In genomic region chr20:59988141-59988540, GRCh38 we compare ENCODE assay signal across 13 cellular contexts. TPM values are rescaled to one million over a fixed set of nuclear protein-coding genes. Genes with fewer than 3 reads are reported as not detected.
DNase-seq lines count a peak whose midpoint lies in the region; ATAC-seq and TF ChIP-seq lines count a peak whose summit lies in the region.
"Had no signal": no experiment of that assay in that cellular context is flagged by ENCODE, and none has a peak within 500 bp of the region (broad histone marks: within the 10 kb centered on the region; RNA-seq: fewer than 3 reads in every experiment).

No MANE protein-coding gene starts in this region.

- H4K20me1 ChIP-seq in PC-9 (ENCODE audit: insufficient read depth): no peaks in the 10 kb centered on the region

- H3K36me3 ChIP-seq in PC-9 (ENCODE audit: low read depth) (no peaks in the 10 kb centered on the region), kidney epithelial cell (ENCODE audit: control insufficient read depth, insufficient read depth, low read length) (no peaks in the 10 kb centered on the region)
- H3K36me3 ChIP-seq: transverse colon had no signal

- no peaks in the 10 kb centered on the region for H3K9me3 Mint-ChIP-seq in activated naive CD4-positive, alpha-beta T cell treated with anti-CD3 and anti-CD28 coated beads, Interleukin-2, amount 50 U/mL, for 72 hours

- peak overlapping the region; percentile 29; the same call in 1 of the 2 replicates for H2AFZ ChIP-seq in PC-9

- CTCF ChIA-PET in PC-9 (lab: Charles Lee): no interaction called here

- H3K27me3 ChIP-seq in PC-9 (ENCODE audit: insufficient read depth, low read depth): no peaks in the 10 kb centered on the region
- H3K27me3 ChIP-seq in kidney epithelial cell (ENCODE audit: control insufficient read depth, insufficient read depth, low read length): no peaks in the 10 kb centered on the region
- H3K27me3 ChIP-seq: gastroesophageal sphincter, transverse colon had no signal

- peak overlapping the region; percentile 71 for H3K27ac ChIP-seq in PC-9
- H3K27ac ChIP-seq: gastroesophageal sphincter, transverse colon had no signal

- no peaks in the 10 kb centered on the region for H3K79me2 ChIP-seq in PC-9 (ENCODE audit: low read depth)

- no peaks in the 10 kb centered on the region for H3K9me2 ChIP-seq in PC-9 (ENCODE audit: insufficient read depth)

- ATAC-seq in activated naive CD4-positive, alpha-beta T cell treated with anti-CD3 and anti-CD28 coated beads, Interleukin-2, amount 50 U/mL, for 72 hours: no peak
- ATAC-seq in Right ventricle myocardium superior (ENCODE audit: poor library complexity): no peak
- ATAC-seq: gastroesophageal sphincter had no signal

- TF ChIP-seq CTCF in PC-9 (conservative IDR thresholded peaks at IDR 0.05): no peak
- no peak for TF ChIP-seq CTCF in kidney epithelial cell (IDR thresholded peaks at IDR 0.05; ENCODE audit: insufficient read depth, low read length, poor library complexity, severe bottlenecking)

- no peak overlapping the region for H3K27ac Mint-ChIP-seq in activated naive CD4-positive, alpha-beta T cell treated with anti-CD3 and anti-CD28 coated beads, Interleukin-2, amount 50 U/mL, for 72 hours
- H3K27ac Mint-ChIP-seq: naive B cell had no signal

- POLR2A ChIA-PET in PC-9 (lab: Charles Lee; ENCODE audit: unreplicated experiment): interaction anchor here (0.5 to 1.0 kb wide), 3 partner anchors 48 to 69 kb away, joined by 3 to 9 read pairs (median 6); partner anchors contain the start of genes FAM217B and PPP1R3D

- BruUV-seq in PC-9 (replicated peaks; lab: Mats Ljungman, UMichigan): no TSS peak

- peaks cover 10% of the 10 kb centered on the region for H3F3A ChIP-seq in PC-9 (ENCODE audit: insufficient read depth, low read depth)

- DNase-seq in ELR (ENCODE audit: low read depth) (peak; percentile 49), PC-9 (peak; percentile 95), kidney epithelial cell (ENCODE audit: low read depth) (peak; percentile 63), AG08395 (ENCODE audit: low spot score) (no peak), Right ventricle myocardium superior (no peak)
- no peak for DNase-seq in activated naive CD4-positive, alpha-beta T cell treated with anti-CD3 and anti-CD28 coated beads, Interleukin-2, amount 50 U/mL, for 72 hours (ENCODE audit: low spot score in 2 of 2)
- DNase-seq: activated CD8-positive, alpha-beta memory T cell treated with anti-CD3 and anti-CD28 coated beads, Interleukin-2, amount 50 U/mL, for 4 hours; naive B cell; NCI-H187 treated with DMSO at 0.1 percent for 48 hours; stimulated activated CD4-positive, alpha-beta T cell treated with anti-CD3 and anti-CD28 coated beads, Interleukin-4, amount 100 ng/mL, for 4 hours; transverse colon had no signal

- peaks cover 42% of the 10 kb centered on the region for H3K4me1 ChIP-seq in PC-9 (replicated peaks; ENCODE audit: insufficient read depth)
- H3K4me1 ChIP-seq: gastroesophageal sphincter, transverse colon had no signal

- H3K9me3 ChIP-seq in PC-9 (ENCODE audit: insufficient read depth, low read depth): no peaks in the 10 kb centered on the region; the same call in 1 of the 2 replicates
- H3K9me3 ChIP-seq: gastroesophageal sphincter, transverse colon had no signal

- H3K36me3 Mint-ChIP-seq in activated naive CD4-positive, alpha-beta T cell treated with anti-CD3 and anti-CD28 coated beads, Interleukin-2, amount 50 U/mL, for 72 hours: peaks cover 0 to 4% of the 10 kb centered on the region in 2 donors
- H3K36me3 Mint-ChIP-seq: brain had no signal

- intact Hi-C loops in PC-9 (cut with micrococcal nuclease; ENCODE audit: unreplicated experiment): loop anchor here (2.0 to 5.0 kb wide), 2 partner anchors 46 to 63 kb away; partner anchors contain the start of genes FAM217B and PPP1R3D
- intact Hi-C loops in Right ventricle myocardium superior (cut with DNase I): no loop called here

- peak overlapping the region; percentile 73 for H3K4me2 ChIP-seq in PC-9

- H3K4me3 ChIP-seq in PC-9 (peak overlapping the region; percentile 25; the same call in 1 of the 2 replicates), kidney epithelial cell (ENCODE audit: low read depth, low read length) (no peak overlapping the region)
- H3K4me3 ChIP-seq: gastroesophageal sphincter, transverse colon had no signal

RNA-seq across cellular contexts. Expression of gene CDH26, which starts 29.9 kb away (rescaled TPM):
- total RNA-seq in PC-9 (2021) (0.68 and 1.1 TPM in 2 replicates), kidney epithelial cell (0.29 and 0.48 TPM in 2 replicates), Right ventricle myocardium superior (1.6 TPM)
- total RNA-seq in activated naive CD4-positive, alpha-beta T cell treated with anti-CD3 and anti-CD28 coated beads, Interleukin-2, amount 50 U/mL, for 72 hours: 1 to 10 TPM; 1.6 to 1.7 TPM

RNA-seq across cellular contexts. Expression of gene FAM217B, which starts 48.0 kb away (rescaled TPM):
- total RNA-seq in PC-9 (2021) (11.7 and 20.2 TPM in 2 replicates), kidney epithelial cell (8.9 and 10.8 TPM in 2 replicates), Right ventricle myocardium superior (37.9 TPM)
- 10 to 100 TPM; 14.7 to 22.5 TPM for total RNA-seq in activated naive CD4-positive, alpha-beta T cell treated with anti-CD3 and anti-CD28 coated beads, Interleukin-2, amount 50 U/mL, for 72 hours

RNA-seq across cellular contexts. Expression of gene PPP1R3D, which starts 48.0 kb away (rescaled TPM):
- total RNA-seq in PC-9 (2021): 9.0 and 9.9 TPM in 2 replicates
- total RNA-seq in kidney epithelial cell: 5.5 and 6.8 TPM in 2 replicates
- 1 to 10 TPM; 4.8 to 4.9 TPM for total RNA-seq in activated naive CD4-positive, alpha-beta T cell treated with anti-CD3 and anti-CD28 coated beads, Interleukin-2, amount 50 U/mL, for 72 hours
- 12.7 TPM for total RNA-seq in Right ventricle myocardium superior

RNA-seq across cellular contexts. Expression of gene SYCP2, which starts 54.7 kb away (rescaled TPM):
- total RNA-seq in PC-9 (2021) (1.8 and 3.0 TPM in 2 replicates), kidney epithelial cell (1.0 and 2.3 TPM in 2 replicates), Right ventricle myocardium superior (0.94 TPM)
- total RNA-seq in activated naive CD4-positive, alpha-beta T cell treated with anti-CD3 and anti-CD28 coated beads, Interleukin-2, amount 50 U/mL, for 72 hours: 1 to 10 TPM in 1 of 2 donors, under 1 TPM in 1; 0.84 to 2.2 TPM

Comparison
In these comparisons a context has a peak if more than half of its experiments do, and no peak if none do; other contexts are left out.
1. DNase-seq: peak in ELR (single experiment), PC-9 (2 of 2) and kidney epithelial cell (single experiment); none in AG08395 (single experiment), activated naive CD4-positive, alpha-beta T cell treated with anti-CD3 and anti-CD28 coated beads, Interleukin-2, amount 50 U/mL, for 72 hours (0 of 2) and Right ventricle myocardium superior (single experiment).